15 cellular contexts compared by ENCODE assay signal in genomic region chr1:199029401-199029800, GRCh38.
DNase-seq lines count a peak whose midpoint lies in the region; ATAC-seq and TF ChIP-seq lines count a peak whose summit lies in the region.
"Had no signal": no experiment of that assay in that cellular context is flagged by ENCODE, and none has a peak within 500 bp of the region (broad histone marks: within the 10 kb centered on the region; RNA-seq: fewer than 3 reads in every experiment).

No MANE protein-coding gene starts in this region.

- no peak overlapping the region for H3K4me3 ChIP-seq in NB4 (ENCODE audit: low read depth, low read length)
- H3K4me3 ChIP-seq in astrocyte of the spinal cord (ENCODE audit: low read depth, low read length), result no peak overlapping the region
- H3K4me3 ChIP-seq: vagina had no signal

- peaks cover 28% of the 10 kb centered on the region for H3K9me3 Mint-ChIP-seq in T-helper 2 cell treated with Interferon-gamma antibody and Interleukin-4, amounts not matched to agents 5 μg/mL and 100 μg/mL, for 36 hours
- H3K9me3 Mint-ChIP-seq: memory B cell had no signal

- peaks cover 25% of the 10 kb centered on the region for H3K36me3 Mint-ChIP-seq in T-helper 2 cell treated with Interferon-gamma antibody and Interleukin-4, amounts not matched to agents 5 μg/mL and 100 μg/mL, for 36 hours (ENCODE audit: low read depth)
- H3K36me3 Mint-ChIP-seq: memory B cell had no signal

- no peak for DNase-seq in T-helper 2 cell treated with Interferon-gamma antibody and Interleukin-4, amounts not matched to agents 5 μg/mL and 100 μg/mL, for 36 hours (ENCODE audit: low spot score)
- DNase-seq in T-helper 2 cell, result no peak
- peak; percentile 52 for DNase-seq in NB4 (ENCODE audit: low read depth)
- peak; percentile 68 for DNase-seq in astrocyte of the spinal cord (ENCODE audit: low read depth, low spot score)
- peak; percentile 52 for DNase-seq in non-pigmented ciliary epithelial cell (ENCODE audit: low read depth)
- no peak for DNase-seq in cerebellum (ENCODE audit: low spot score)
- no peak for DNase-seq in activated CD8-positive, alpha-beta memory T cell treated with anti-CD3 and anti-CD28 coated beads for 24 hours
- DNase-seq: foreskin melanocyte; NCI-H1436; NCI-H446 treated with DMSO at 0.1 percent for 48 hours; stimulated activated CD4-positive, alpha-beta T cell treated with anti-CD3 and anti-CD28 coated beads, Interleukin-4, amount 100 ng/mL, for 4 hours had no signal

- TF ChIP-seq CTCF in NB4 (IDR thresholded peaks at IDR 0.05; ENCODE audit: low read depth, low read length) (no peak), astrocyte of the spinal cord (IDR thresholded peaks at IDR 0.05; ENCODE audit: low read depth, low read length) (no peak)

- in situ Hi-C loops in astrocyte of the spinal cord (cut with HindIII; ENCODE audit: low sequenced_read_pairs), result no loop called here

- no peak for ATAC-seq in GM21786 (IDR thresholded peaks at IDR 0.05; ENCODE audit: unreplicated experiment)
- ATAC-seq: sciatic nerve had no signal

- H3K4me3 Mint-ChIP-seq in T-helper 2 cell treated with Interferon-gamma antibody and Interleukin-4, amounts not matched to agents 5 μg/mL and 100 μg/mL, for 36 hours, result peak overlapping the region; percentile 31
- H3K4me3 Mint-ChIP-seq: memory B cell had no signal

- no peak overlapping the region for H3K27ac Mint-ChIP-seq in T-helper 2 cell treated with Interferon-gamma antibody and Interleukin-4, amounts not matched to agents 5 μg/mL and 100 μg/mL, for 36 hours
- H3K27ac Mint-ChIP-seq: memory B cell had no signal

- H3K4me1 Mint-ChIP-seq in T-helper 2 cell treated with Interferon-gamma antibody and Interleukin-4, amounts not matched to agents 5 μg/mL and 100 μg/mL, for 36 hours (ENCODE audit: low read depth), result peaks cover 47% of the 10 kb centered on the region
- H3K4me1 Mint-ChIP-seq: memory B cell had no signal

- H3K27me3 Mint-ChIP-seq in T-helper 2 cell treated with Interferon-gamma antibody and Interleukin-4, amounts not matched to agents 5 μg/mL and 100 μg/mL, for 36 hours (ENCODE audit: low read depth), result no peaks in the 10 kb centered on the region

- no peak for TF ChIP-seq POLR2A in NB4 (IDR thresholded peaks at IDR 0.05; ENCODE audit: extremely low read depth, insufficient read length)

Comparison
In these comparisons a context has a peak if more than half of its experiments do, and no peak if none do; other contexts are left out.
1. DNase-seq: peak in NB4 (single experiment), astrocyte of the spinal cord (single experiment) and non-pigmented ciliary epithelial cell (single experiment); none in T-helper 2 cell treated with Interferon-gamma antibody and Interleukin-4, amounts not matched to agents 5 μg/mL and 100 μg/mL, for 36 hours (single experiment), T-helper 2 cell (0 of 5), cerebellum (single experiment) and activated CD8-positive, alpha-beta memory T cell treated with anti-CD3 and anti-CD28 coated beads for 24 hours (single experiment).